In genomic region chr3:32399030-32399620, GRCh38 we compare ENCODE assay signal across 8 cellular contexts. TPM values are rescaled to one million over a fixed set of nuclear protein-coding genes. Genes with fewer than 3 reads are reported as not detected.
A peak's percentile ranks its signal among the peaks of the same experiment; 100 is the strongest.
DNase-seq lines count a peak whose midpoint lies in the region; ATAC-seq, FAIRE-seq and TF ChIP-seq lines count a peak whose summit lies in the region.

No MANE protein-coding gene starts in this region.

- H3K4me2 ChIP-seq in endothelial cell of umbilical vein (ENCODE audit: insufficient read depth, low read length): no peak overlapping the region

- no peaks in the 10 kb centered on the region for H3K9me3 ChIP-seq in T-helper 17 cell (ENCODE audit: control insufficient read depth, low read length, poor library complexity, severe bottlenecking)
- no peaks in the 10 kb centered on the region for H3K9me3 ChIP-seq in endothelial cell of umbilical vein (replicated peaks; ENCODE audit: control insufficient read depth, insufficient read depth, low read length)
- H3K9me3 ChIP-seq in pancreas: no peaks in the 10 kb centered on the region

- dilution Hi-C loops in endothelial cell of umbilical vein (cut with MboI; ENCODE audit: extremely low pct_ligation_motif_present, low sequenced_read_pairs): no loop called here

- intact Hi-C loops in endothelial cell of umbilical vein (cut with micrococcal nuclease) (loop anchor here (1.0 kb wide), 4 partner anchors 8 to 221 kb away; partner anchors contain the start of gene CMTM7), pancreas (cut with DNase I) (no loop called here)

- TF ChIP-seq POLR2A in endothelial cell of umbilical vein (IDR thresholded peaks at IDR 0.05; ENCODE audit: low read depth, low read length) (no peak), GM12892 (IDR thresholded peaks at IDR 0.05; ENCODE audit: low read depth, low read length) (no peak)

- no peaks in the 10 kb centered on the region for H4K20me1 ChIP-seq in endothelial cell of umbilical vein (replicated peaks; ENCODE audit: control insufficient read depth, extremely low read depth, insufficient read depth, low read length)

- CTCF ChIA-PET in endothelial cell of umbilical vein (lab: Charles Lee): interaction anchor here (0.9 to 5.4 kb wide), 7 partner anchors 15 to 70 kb away, joined by 3 to 41 read pairs (median 7); no protein-coding TSS in a partner anchor

- peak overlapping the region; percentile 42; the same call in 1 of the 2 replicates for H3K27ac Mint-ChIP-seq in HFFc6
- peak overlapping the region; percentile 90 for H3K27ac Mint-ChIP-seq in T-helper 17 cell

- H3K9ac ChIP-seq in endothelial cell of umbilical vein (replicated peaks; ENCODE audit: extremely low read depth, insufficient read depth, low read length): no peak overlapping the region

- H3K27me3 Mint-ChIP-seq in HFFc6 (ENCODE audit: insufficient read depth) (peaks cover 2% of the 10 kb centered on the region; the same call in 1 of the 2 replicates), T-helper 17 cell (no peaks in the 10 kb centered on the region)

- H3K27ac ChIP-seq in endothelial cell of umbilical vein (ENCODE audit: insufficient read depth, low read depth, low read length) (no peak overlapping the region), pancreas (peak overlapping the region in 1 of 4 donors; percentile 93)

- FAIRE-seq in endothelial cell of umbilical vein (lab: Jason Lieb, UNC) (no peak), pancreas (lab: Jason Lieb, UNC) (peak; percentile 86), GM12892 (lab: Jason Lieb, UNC) (no peak)

- no peaks in the 10 kb centered on the region for H3K36me3 ChIP-seq in endothelial cell of umbilical vein (ENCODE audit: control insufficient read depth in 2 of 2, extremely low read depth in 1 of 2, insufficient read depth in 2 of 2, low read length in 2 of 2)
- H3K36me3 ChIP-seq in pancreas: no peaks in the 10 kb centered on the region

- no peak overlapping the region for H2AFZ ChIP-seq in endothelial cell of umbilical vein (ENCODE audit: low read depth, low read length)

- peaks cover 68% of the 10 kb centered on the region for H3K79me2 ChIP-seq in endothelial cell of umbilical vein (ENCODE audit: control insufficient read depth, insufficient read depth, low read length)

- peak; percentile 90 for TF ChIP-seq CTCF in HFFc6 (IDR thresholded peaks at IDR 0.05)
- peak; percentile 45 to 51 for TF ChIP-seq CTCF in endothelial cell of umbilical vein (IDR thresholded peaks at IDR 0.05; ENCODE audit: extremely low read depth in 1 of 2, insufficient read depth in 1 of 2, low read depth in 1 of 2, low read length in 2 of 2)
- peak; percentile 22 to 55 (median 34) for TF ChIP-seq CTCF in pancreas (IDR thresholded peaks at IDR 0.05)

- DNase-seq in NCI-H82 (lab: John Stamatoyannopoulos, UW) (peak; percentile 67), NCI-H82 treated with DMSO at 0.1 percent for 48 hours (lab: John Stamatoyannopoulos, UW; ENCODE audit: unreplicated experiment) (no peak), HFFc6 (peak; percentile 37), T-helper 17 cell (peak in 1 of 3 donors; percentile 35), endothelial cell of umbilical vein (ENCODE audit: low read depth, low spot score) (peak; percentile 73), pancreas (no peak), GM12892 (ENCODE audit: insufficient read length) (no peak)

- H3K9me1 ChIP-seq in endothelial cell of umbilical vein (replicated peaks; ENCODE audit: control insufficient read depth, extremely low read depth, insufficient read depth, low read length): no peaks in the 10 kb centered on the region

- H3K4me3 ChIP-seq in endothelial cell of umbilical vein (replicated peaks in 1 of 3; ENCODE audit: insufficient read depth in 1 of 3, low read depth in 1 of 3, low read length in 3 of 3): no peak overlapping the region
- no peak overlapping the region for H3K4me3 ChIP-seq in pancreas

- POLR2A ChIA-PET in endothelial cell of umbilical vein (lab: Charles Lee): no interaction called here

- H3K4me1 ChIP-seq in endothelial cell of umbilical vein (ENCODE audit: control insufficient read depth, extremely low read depth, insufficient read depth, low read length) (peaks cover 34% of the 10 kb centered on the region), pancreas (peaks cover 5 to 20% (median 9%) of the 10 kb centered on the region in 3 donors)

- H3K36me3 Mint-ChIP-seq in HFFc6 (ENCODE audit: low read depth) (no peaks in the 10 kb centered on the region), T-helper 17 cell (ENCODE audit: low read depth) (no peaks in the 10 kb centered on the region)

- ATAC-seq in T-helper 17 cell (peak; percentile 53), pancreas (peak in 3 of 4 donors; percentile 15 to 46 (median 36)), HG03469 (IDR thresholded peaks at IDR 0.05; ENCODE audit: unreplicated experiment) (no peak)

- BruUV-seq in endothelial cell of umbilical vein (replicated peaks; lab: Mats Ljungman, UMichigan): no TSS peak

- 48 to 57% methylated on average over 2 of the region's 2 CpGs for WGBS in pancreas, 2 donors

- H3K27me3 ChIP-seq in endothelial cell of umbilical vein (ENCODE audit: control insufficient read depth in 2 of 2, insufficient read depth in 2 of 2, low read length in 2 of 2): no peaks in the 10 kb centered on the region
- no peaks in the 10 kb centered on the region for H3K27me3 ChIP-seq in pancreas

- H3K4me3 Mint-ChIP-seq in HFFc6: no peak overlapping the region
- H3K4me3 Mint-ChIP-seq in T-helper 17 cell: no peak overlapping the region

- no peaks in the 10 kb centered on the region for H3K9me3 Mint-ChIP-seq in HFFc6

- H3K4me1 Mint-ChIP-seq in HFFc6 (ENCODE audit: low read depth) (peaks cover 37% of the 10 kb centered on the region), T-helper 17 cell (peaks cover 51% of the 10 kb centered on the region)

TF ChIP-seq in endothelial cell of umbilical vein, 7 proteins besides CTCF, POLR2A, EP300 and RAD21:
- TF ChIP-seq JUN (IDR thresholded peaks at IDR 0.05; ENCODE audit: borderline replicate concordance, insufficient read depth, insufficient read length, low read depth) (no peak), MAX (IDR thresholded peaks at IDR 0.05; ENCODE audit: insufficient read depth, insufficient read length) (no peak), GATA2 (IDR thresholded peaks at IDR 0.05; ENCODE audit: insufficient read depth, insufficient read length, low read depth, low read length) (no peak), FOS (IDR thresholded peaks at IDR 0.05; ENCODE audit: borderline replicate concordance, insufficient read depth, low read length) (no peak), EZH2 (IDR thresholded peaks at IDR 0.05; ENCODE audit: borderline replicate concordance, low read depth, low read length, severe bottlenecking) (no peak), POLR2AphosphoS5 (IDR thresholded peaks at IDR 0.05; ENCODE audit: insufficient read depth, low read depth, low read length) (no peak), MYC (IDR thresholded peaks at IDR 0.05; ENCODE audit: low read depth, low read length) (no peak)
TF ChIP-seq in endothelial cell of umbilical vein: peak in this region for 0.

RNA-seq across cellular contexts. Expression of gene CMTM7, which starts 7.5 kb away (rescaled TPM):
- 10 to 100 TPM; 10.1 to 17.7 (median 15.7) TPM for total RNA-seq in HFFc6 (2021; fragmentation: NEBNext Ultra II Directional; extraction: Animal tissue kit (Norgen Biotek cat#: 25700))
- total RNA-seq in T-helper 17 cell: 10 to 100 TPM; 38.5 to 45.3 TPM
- total RNA-seq in endothelial cell of umbilical vein: 44.7 and 47.1 TPM in 2 replicates
- polyA plus RNA-seq in endothelial cell of umbilical vein: 88.5 and 102 TPM in 2 replicates
- 57.7 and 60.0 TPM in 2 replicates for polyA plus RNA-seq in endothelial cell of umbilical vein (2011; cell fraction: cytosol; rRNA removed)
- 47.1 and 64.0 TPM in 2 replicates for polyA plus RNA-seq in endothelial cell of umbilical vein (2011; cell fraction: nucleus; rRNA removed)
- 39.5 and 43.8 TPM in 2 replicates for polyA plus RNA-seq in endothelial cell of umbilical vein (2012)
- polyA minus RNA-seq in endothelial cell of umbilical vein: 38.6 and 44.4 TPM in 2 replicates
- polyA minus RNA-seq in endothelial cell of umbilical vein (2011; cell fraction: cytosol; rRNA and poly(A)+ RNA removed): not detected
- polyA minus RNA-seq in endothelial cell of umbilical vein (2011; cell fraction: nucleus; rRNA and poly(A)+ RNA removed): 25.1 and 31.4 TPM in 2 replicates
- total RNA-seq in pancreas: 10 to 100 TPM in 3 of 6 donors, 1 to 10 TPM in 3; 6.1 to 21.4 (median 9.8) TPM
- 10 to 100 TPM; 18.9 to 23.8 TPM for polyA plus RNA-seq in pancreas
- polyA plus RNA-seq in GM12892 (2012; ENCODE audit: missing spikeins): 6.5 TPM

Comparison
In these comparisons a context has a peak if more than half of its experiments do, and no peak if none do; other contexts are left out.
1. DNase-seq: peak in NCI-H82 (single experiment), HFFc6 (single experiment) and endothelial cell of umbilical vein (single experiment); none in NCI-H82 treated with DMSO at 0.1 percent for 48 hours (single experiment), pancreas (0 of 6) and GM12892 (single experiment).
2. CTCF ChIP-seq: peak in every context shown above with its lines; median percentile 90 in HFFc6; 48 in endothelial cell of umbilical vein; 34 in pancreas.